Comparison of ENCODE assay signal across 8 cellular contexts in the genomic region with DNA sequence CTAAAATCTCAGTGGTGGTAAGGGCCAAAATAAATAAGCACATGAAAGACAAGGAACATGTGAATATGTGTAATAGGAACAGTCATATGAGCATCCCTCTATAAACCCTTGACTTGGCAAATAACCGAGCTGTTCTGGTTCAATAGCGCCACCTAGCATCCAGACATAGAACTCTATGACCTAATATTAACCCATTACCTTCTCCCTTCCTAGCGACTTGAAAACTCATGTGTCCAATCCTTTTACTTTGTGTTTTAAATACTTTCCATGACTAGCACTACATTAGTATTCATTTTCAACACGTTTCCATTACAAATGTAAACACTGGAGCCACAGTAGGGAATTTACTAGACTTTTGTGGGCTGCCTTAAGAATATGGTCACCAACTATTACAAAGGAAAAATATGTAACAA.
A peak's percentile ranks its signal among the peaks of the same experiment; 100 is the strongest.
DNase-seq lines count a peak whose midpoint lies in the region; ATAC-seq and TF ChIP-seq lines count a peak whose summit lies in the region.

No MANE protein-coding gene starts in this region.

- no peak overlapping the region for H2AFZ ChIP-seq in Loucy (ENCODE audit: low read length)

- H4K20me1 ChIP-seq in Loucy (ENCODE audit: insufficient read depth, low read length, poor library complexity, severe bottlenecking): no peaks in the 10 kb centered on the region

- peak; percentile 85 for TF ChIP-seq CTCF in Loucy (conservative IDR thresholded peaks at IDR 0.05; ENCODE audit: low read length)

- no peaks in the 10 kb centered on the region for H3K27me3 ChIP-seq in Loucy (ENCODE audit: insufficient read depth, low read length, poor library complexity, severe bottlenecking)

- H3K4me1 ChIP-seq in Loucy (ENCODE audit: insufficient read depth, low read length, poor library complexity, severe bottlenecking): peaks cover 6% of the 10 kb centered on the region

- H3F3A ChIP-seq in Loucy (ENCODE audit: low read depth): no peaks in the 10 kb centered on the region

- in situ Hi-C loops in SK-MEL-5 (cut with HindIII; ENCODE audit: low pct_unique_long_range_greater_than_20kb, low sequenced_read_pairs): no loop called here

- ATAC-seq in esophagus mucosa (peak; percentile 69), sciatic nerve (peak; percentile 85), GM18520 (IDR thresholded peaks at IDR 0.05; ENCODE audit: unreplicated experiment) (no peak), HG03175 (IDR thresholded peaks at IDR 0.05; ENCODE audit: unreplicated experiment) (no peak)

- no peak overlapping the region for H3K4me3 ChIP-seq in Loucy (ENCODE audit: low read length, poor library complexity, severe bottlenecking)

- no peaks in the 10 kb centered on the region for H3K9me2 ChIP-seq in Loucy (replicated peaks; ENCODE audit: low read depth, low read length)

- no peak overlapping the region for H3K9ac ChIP-seq in Loucy (ENCODE audit: low read depth, low read length, poor library complexity, severe bottlenecking)

- no peaks in the 10 kb centered on the region for H3K79me2 ChIP-seq in Loucy (ENCODE audit: insufficient read depth, low read length)

- intact Hi-C loops in sciatic nerve (cut with DNase I): no loop called here

- no peak overlapping the region for H3K4me2 ChIP-seq in Loucy (ENCODE audit: low read depth, low read length, poor library complexity, severe bottlenecking)

- no peaks in the 10 kb centered on the region for H3K9me3 ChIP-seq in Loucy (ENCODE audit: insufficient read depth, low read depth, low read length)

- DNase-seq in ELR (ENCODE audit: low read depth): peak; percentile 94
- peak; percentile 66 for DNase-seq in SK-MEL-5 (ENCODE audit: low read depth, low spot score)
- DNase-seq in sciatic nerve (ENCODE audit: low spot score): no peak
- DNase-seq in inferior parietal cortex (ENCODE audit: extremely low spot score): no peak

- no peaks in the 10 kb centered on the region for H3K36me3 ChIP-seq in Loucy (ENCODE audit: insufficient read depth, low read length)

Comparison
In these comparisons a context has a peak if more than half of its experiments do, and no peak if none do; other contexts are left out.
1. DNase-seq: peak in ELR (single experiment) and SK-MEL-5 (single experiment); none in sciatic nerve (single experiment) and inferior parietal cortex (single experiment).
2. ATAC-seq: peak in esophagus mucosa (single experiment) and sciatic nerve (single experiment); none in GM18520 (single experiment) and HG03175 (single experiment).